Comparison of ENCODE assay signal across 1 cellular context in the genomic region with DNA sequence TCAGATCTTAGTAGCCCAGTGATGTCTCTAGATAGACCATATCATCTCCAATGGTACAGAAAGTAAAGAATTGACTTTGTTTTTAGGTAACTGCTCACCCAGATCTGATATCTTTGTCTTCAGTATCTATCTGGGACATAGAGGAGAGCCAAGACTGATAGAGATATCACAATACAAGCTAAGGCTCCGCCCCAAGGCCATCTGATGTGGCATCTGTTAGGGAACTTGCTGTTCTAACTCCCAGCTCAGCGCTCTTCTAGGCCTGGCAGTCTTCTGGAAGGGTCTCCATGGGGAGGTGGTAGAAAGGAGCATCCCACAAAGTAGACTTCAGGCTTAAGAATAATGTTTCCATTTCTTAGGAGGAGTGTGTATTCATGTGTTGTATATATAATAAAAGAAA.
TF ChIP-seq lines count a peak whose summit lies in the region.

No MANE protein-coding gene starts in this region.

TF ChIP-seq in WTC11, 78 proteins besides CTCF, POLR2A, EP300 and RAD21 (continued from another document):
- TF ChIP-seq, protein P1, sequence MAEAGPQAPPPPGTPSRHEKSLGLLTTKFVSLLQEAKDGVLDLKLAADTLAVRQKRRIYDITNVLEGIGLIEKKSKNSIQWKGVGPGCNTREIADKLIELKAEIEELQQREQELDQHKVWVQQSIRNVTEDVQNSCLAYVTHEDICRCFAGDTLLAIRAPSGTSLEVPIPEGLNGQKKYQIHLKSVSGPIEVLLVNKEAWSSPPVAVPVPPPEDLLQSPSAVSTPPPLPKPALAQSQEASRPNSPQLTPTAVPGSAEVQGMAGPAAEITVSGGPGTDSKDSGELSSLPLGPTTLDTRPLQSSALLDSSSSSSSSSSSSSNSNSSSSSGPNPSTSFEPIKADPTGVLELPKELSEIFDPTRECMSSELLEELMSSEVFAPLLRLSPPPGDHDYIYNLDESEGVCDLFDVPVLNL (CRISPR knock-in tag; IDR thresholded peaks at IDR 0.05; ENCODE audit: borderline replicate concordance, low read depth) = no peak
- TF ChIP-seq, protein P2, sequence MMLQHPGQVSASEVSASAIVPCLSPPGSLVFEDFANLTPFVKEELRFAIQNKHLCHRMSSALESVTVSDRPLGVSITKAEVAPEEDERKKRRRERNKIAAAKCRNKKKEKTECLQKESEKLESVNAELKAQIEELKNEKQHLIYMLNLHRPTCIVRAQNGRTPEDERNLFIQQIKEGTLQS (CRISPR knock-in tag; conservative IDR thresholded peaks at IDR 0.05) = no peak
- no peak for TF ChIP-seq SMAD3 (CRISPR knock-in tag; IDR thresholded peaks at IDR 0.05; ENCODE audit: borderline replicate concordance)
- TF ChIP-seq ZNF219 (CRISPR knock-in tag; IDR thresholded peaks at IDR 0.05; ENCODE audit: borderline replicate concordance) = no peak
- TF ChIP-seq, protein P3, sequence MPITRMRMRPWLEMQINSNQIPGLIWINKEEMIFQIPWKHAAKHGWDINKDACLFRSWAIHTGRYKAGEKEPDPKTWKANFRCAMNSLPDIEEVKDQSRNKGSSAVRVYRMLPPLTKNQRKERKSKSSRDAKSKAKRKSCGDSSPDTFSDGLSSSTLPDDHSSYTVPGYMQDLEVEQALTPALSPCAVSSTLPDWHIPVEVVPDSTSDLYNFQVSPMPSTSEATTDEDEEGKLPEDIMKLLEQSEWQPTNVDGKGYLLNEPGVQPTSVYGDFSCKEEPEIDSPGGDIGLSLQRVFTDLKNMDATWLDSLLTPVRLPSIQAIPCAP (CRISPR knock-in tag; IDR thresholded peaks at IDR 0.05) = no peak
TF ChIP-seq in WTC11: peak in this region for 0.
